Comparison of ENCODE assay signal across 1 cellular context in genomic region chr2:42588158-42588557, GRCh38.
TF ChIP-seq lines count a peak whose summit lies in the region.

No MANE protein-coding gene starts in this region.

TF ChIP-seq in GM12878, 131 proteins besides CTCF, POLR2A, EP300 and RAD21:
- TF ChIP-seq BHLHE40 (IDR thresholded peaks at IDR 0.05; ENCODE audit: borderline replicate concordance in 1 of 2, low read depth in 2 of 2, low read length in 1 of 2) (no peak), USF2 (IDR thresholded peaks at IDR 0.05; ENCODE audit: borderline replicate concordance, low read depth, low read length) (no peak), SMC3 (IDR thresholded peaks at IDR 0.05; ENCODE audit: borderline replicate concordance, low read length) (no peak), KLF5 (IDR thresholded peaks at IDR 0.05; ENCODE audit: partially characterized antibody) (no peak), ZNF24 (IDR thresholded peaks at IDR 0.05) (peak; percentile 71; the same call in 1 of the 2 replicates)
